Comparison of ENCODE assay signal across 23 cellular contexts in the genomic region with DNA sequence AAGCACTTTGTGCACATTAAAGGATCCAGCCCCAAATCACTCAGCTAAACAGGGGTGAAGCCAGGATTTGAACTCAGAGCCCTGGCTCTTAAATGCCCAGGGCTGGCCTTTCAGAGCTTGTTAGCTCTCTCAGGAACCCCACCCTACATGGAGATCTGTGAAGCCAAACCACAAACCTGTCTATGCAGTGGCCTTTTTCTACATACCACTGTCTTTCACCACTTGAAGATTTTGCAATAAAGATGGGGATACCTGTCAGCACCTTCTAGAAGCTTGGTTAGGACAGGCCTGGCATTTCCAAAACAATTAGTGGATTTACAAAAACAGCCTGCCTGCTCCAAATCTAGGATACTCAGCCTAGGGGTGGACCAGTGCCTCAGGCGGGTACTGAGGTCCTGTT.
"Had no signal": no experiment of that assay in that cellular context is flagged by ENCODE, and none has a peak within 500 bp of the region (broad histone marks: within the 10 kb centered on the region; RNA-seq: fewer than 3 reads in every experiment).

No MANE protein-coding gene starts in this region.

- FAIRE-seq: endometrium, frontal cortex, kidney had no signal

- ATAC-seq: effector memory CD8-positive, alpha-beta T cell; left lobe of liver; mucosa of descending colon; right cardiac atrium; stimulated activated effector memory CD8-positive, alpha-beta T cell treated with anti-CD3 and anti-CD28 coated beads, Interleukin-12 subunit alpha, Interleukin-12 subunit beta, amount 100 ng/mL, for 72 hours had no signal

- H3K36me3 ChIP-seq: colonic mucosa, prostate gland, sigmoid colon had no signal

- DNase-seq: colonic mucosa; effector memory CD8-positive, alpha-beta T cell; hypothalamus; immature natural killer cell; kidney; mesenchymal stem cell; mucosa of descending colon; naive B cell; right cardiac atrium; stimulated activated CD4-positive, alpha-beta T cell treated with anti-CD3 and anti-CD28 coated beads, Interleukin-2, amount 100 ng/mL, for 24 hours; stimulated activated CD4-positive, alpha-beta T cell treated with anti-CD3 and anti-CD28 coated beads, Interleukin-4, amount 100 ng/mL, for 24 hours; stimulated activated naive CD4-positive, alpha-beta T cell treated with Interleukin-2 at 50 U/mL for 16 hours; stomach; trophoblast cell had no signal

- H3K4me3 ChIP-seq: colonic mucosa, lung, mucosa of descending colon, prostate gland, sigmoid colon, stomach, thyroid gland, vagina had no signal

- H3K27me3 ChIP-seq: colonic mucosa, sigmoid colon, stomach, thyroid gland, vagina had no signal
